Comparison of ENCODE assay signal across 8 cellular contexts in genomic region chr9:137482094-137482781, GRCh38. TPM values are rescaled to one million over a fixed set of nuclear protein-coding genes. Genes with fewer than 3 reads are reported as not detected.
A peak's percentile ranks its signal among the peaks of the same experiment; 100 is the strongest.
DNase-seq lines count a peak whose midpoint lies in the region; ATAC-seq and TF ChIP-seq lines count a peak whose summit lies in the region.

No MANE protein-coding gene starts in this region.

- no peaks in the 10 kb centered on the region for H3K36me3 Mint-ChIP-seq in WTC11

- no peak overlapping the region for H3K4me3 Mint-ChIP-seq in WTC11

- peak overlapping the region; percentile 75 for H3K27ac ChIP-seq in AG04450 (ENCODE audit: low read depth, low read length)

- H3K27me3 ChIP-seq in AG04450 (ENCODE audit: control insufficient read depth, insufficient read depth, low read length) (peaks cover 6% of the 10 kb centered on the region), kidney epithelial cell (ENCODE audit: control insufficient read depth, insufficient read depth, low read length) (peaks cover 26% of the 10 kb centered on the region)

- H3K9me3 Mint-ChIP-seq in WTC11 = no peaks in the 10 kb centered on the region

- H3K9me3 ChIP-seq in AG04450 (ENCODE audit: control insufficient read depth, insufficient read depth, low read length) = peaks cover 26% of the 10 kb centered on the region; the same call in 1 of the 2 replicates

- POLR2A ChIA-PET in AG04450 (lab: Yijun Ruan, JAX) = interaction anchor here (1.2 to 1.9 kb wide), 2 partner anchors 23 to 59 kb away, joined by 4 to 5 read pairs; partner anchors contain the start of genes EXD3 and NOXA1
- POLR2A ChIA-PET in WTC11 (lab: Charles Lee) = interaction anchor here (0.6 kb wide), 1 partner anchor 41 kb away, joined by 4 read pairs; no protein-coding TSS in a partner anchor

- 0 out of 2 replicates have a peak overlapping the region, but pooled peaks have one; percentile 57 for H3K27ac Mint-ChIP-seq in WTC11

- H3K36me3 ChIP-seq in kidney epithelial cell (ENCODE audit: control insufficient read depth, insufficient read depth, low read length) = no peaks in the 10 kb centered on the region

- H3K4me3 ChIP-seq in AG04450 (ENCODE audit: low read depth, low read length) (no peak overlapping the region), kidney epithelial cell (ENCODE audit: low read depth, low read length) (no peak overlapping the region)

- CTCF ChIA-PET in AG04450 (lab: Charles Lee) (interaction anchor here (0.6 kb wide), 1 partner anchor 7 kb away, joined by 4 read pairs; no protein-coding TSS in a partner anchor), WTC11 (lab: Charles Lee) (interaction anchor here (0.8 to 1.6 kb wide), 2 partner anchors 59 to 195 kb away, joined by 3 to 5 read pairs; partner anchors contain the start of genes EXD3 and NOXA1)

- ATAC-seq in WTC11 (no peak), HG02623 (IDR thresholded peaks at IDR 0.05; ENCODE audit: unreplicated experiment) (no peak), HG03025 (IDR thresholded peaks at IDR 0.05; ENCODE audit: low FRiP score, unreplicated experiment) (no peak), HG03439 (IDR thresholded peaks at IDR 0.05; ENCODE audit: unreplicated experiment) (no peak)

- no peaks in the 10 kb centered on the region for H3K27me3 Mint-ChIP-seq in WTC11 (ENCODE audit: low read depth)

- H3K4me1 Mint-ChIP-seq in WTC11 = 0 out of 2 replicates have a peak, but pooled peaks cover 4% of the 10 kb centered on the region

- TF ChIP-seq CTCF in AG04450 (IDR thresholded peaks at IDR 0.05; ENCODE audit: low read depth, low read length) (no peak), WTC11 (IDR thresholded peaks at IDR 0.05) (no peak), kidney epithelial cell (IDR thresholded peaks at IDR 0.05; ENCODE audit: insufficient read depth, low read length, poor library complexity, severe bottlenecking) (no peak)

- peak; percentile 83 for DNase-seq in AG04450 (ENCODE audit: low read depth, low spot score)
- DNase-seq in HT-29 (ENCODE audit: low spot score) = peak; percentile 38
- DNase-seq in WTC11 (ENCODE audit: low spot score) = no peak
- peak; percentile 18 for DNase-seq in kidney epithelial cell (ENCODE audit: low read depth)
- no peak for DNase-seq in NCI-H1436 (lab: John Stamatoyannopoulos, UW)

TF ChIP-seq in WTC11, 78 proteins besides CTCF, POLR2A, EP300 and RAD21:
- TF ChIP-seq ZNF423 (CRISPR knock-in tag; IDR thresholded peaks at IDR 0.05) (no peak), USF1 (CRISPR knock-in tag; IDR thresholded peaks at IDR 0.05) (no peak), STAT6 (CRISPR knock-in tag; conservative IDR thresholded peaks at IDR 0.05; ENCODE audit: low read depth) (no peak), USF2 (CRISPR knock-in tag; IDR thresholded peaks at IDR 0.05) (no peak), ZBTB43 (CRISPR knock-in tag; IDR thresholded peaks at IDR 0.05) (no peak), ZNF671 (CRISPR knock-in tag; IDR thresholded peaks at IDR 0.05) (no peak), ZNF317 (CRISPR knock-in tag; IDR thresholded peaks at IDR 0.05; ENCODE audit: borderline replicate concordance, low read depth) (no peak), CDX4 (CRISPR knock-in tag; IDR thresholded peaks at IDR 0.05; ENCODE audit: borderline replicate concordance) (no peak)

RNA-seq across cellular contexts. Expression of gene NSMF, which starts 23.1 kb away (rescaled TPM):
- 20.7 and 27.6 TPM in 2 replicates for polyA plus RNA-seq in AG04450 (2011; rRNA removed)
- 17.5 and 27.3 TPM in 2 replicates for polyA minus RNA-seq in AG04450 (2011; rRNA and poly(A)+ RNA removed)
- total RNA-seq in HT-29 (2014; rRNA removed; shearing (Covaris generic)) = 74.4 and 77.7 TPM in 2 replicates
- total RNA-seq in WTC11 (2021) (61.6 to 63.7 TPM (median 61.9 TPM) in 3 replicates), kidney epithelial cell (52.5 and 65.5 TPM in 2 replicates)

RNA-seq across cellular contexts. Expression of gene ENTPD8, which starts 41.1 kb away (rescaled TPM):
- not detected in 2 replicates for polyA plus RNA-seq in AG04450 (2011; rRNA removed)
- not detected in 2 replicates for polyA minus RNA-seq in AG04450 (2011; rRNA and poly(A)+ RNA removed)
- 0.76 and 1.3 TPM in 2 replicates for total RNA-seq in HT-29 (2014; rRNA removed; shearing (Covaris generic))
- total RNA-seq in WTC11 (2021) (2.0 to 2.5 TPM (median 2.3 TPM) in 3 replicates), kidney epithelial cell (not detected in 2 replicates)

RNA-seq across cellular contexts. Expression of gene NOXA1, which starts 59.0 kb away (rescaled TPM):
- 0.06 and 0.09 TPM in 2 replicates for polyA plus RNA-seq in AG04450 (2011; rRNA removed)
- not detected in 2 replicates for polyA minus RNA-seq in AG04450 (2011; rRNA and poly(A)+ RNA removed)
- 1.5 and 3.7 TPM in 2 replicates for total RNA-seq in HT-29 (2014; rRNA removed; shearing (Covaris generic))
- total RNA-seq in WTC11 (2021) = 2.9 to 5.9 TPM (median 4.8 TPM) in 3 replicates
- 0.84 and 1.8 TPM in 2 replicates for total RNA-seq in kidney epithelial cell

RNA-seq across cellular contexts. Expression of gene EXD3, which starts 59.3 kb away (rescaled TPM):
- polyA plus RNA-seq in AG04450 (2011; rRNA removed) = 4.0 and 5.4 TPM in 2 replicates
- polyA minus RNA-seq in AG04450 (2011; rRNA and poly(A)+ RNA removed) = 1.5 and 1.7 TPM in 2 replicates
- total RNA-seq in HT-29 (2014; rRNA removed; shearing (Covaris generic)) = 7.6 and 14.1 TPM in 2 replicates
- total RNA-seq in WTC11 (2021) (20.4 to 23.1 TPM (median 21.2 TPM) in 3 replicates), kidney epithelial cell (8.6 and 13.3 TPM in 2 replicates)

Comparison
In these comparisons a context has a peak if more than half of its experiments do, and no peak if none do; other contexts are left out.
1. DNase-seq: peak in AG04450 (single experiment), HT-29 (single experiment) and kidney epithelial cell (single experiment); none in WTC11 (single experiment) and NCI-H1436 (single experiment).